Comparison of ENCODE assay signal across 9 cellular contexts in the genomic region with DNA sequence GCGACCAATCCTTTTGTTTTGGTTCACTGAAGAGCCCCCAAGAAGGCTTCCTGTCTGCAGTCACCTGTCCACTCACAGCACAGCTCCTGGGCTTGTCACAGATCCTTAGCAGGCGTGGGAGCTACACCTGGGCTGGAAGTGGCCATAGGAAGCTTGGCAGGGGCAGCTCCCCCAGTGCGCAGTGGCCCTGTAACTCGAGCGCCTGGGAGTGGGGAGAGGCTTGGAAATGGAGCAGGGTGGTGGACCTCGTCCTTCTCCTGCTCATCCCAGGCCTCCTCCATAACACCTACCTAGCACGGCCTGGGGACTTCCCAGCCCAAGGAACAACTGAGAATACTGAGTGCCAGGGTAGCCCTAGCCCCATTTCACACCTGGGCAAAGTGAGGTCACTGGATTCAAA. TPM values are rescaled to one million over a fixed set of nuclear protein-coding genes. Genes with fewer than 3 reads are reported as not detected.
"Had no signal": no experiment of that assay in that cellular context is flagged by ENCODE, and none has a peak within 500 bp of the region (broad histone marks: within the 10 kb centered on the region; RNA-seq: fewer than 3 reads in every experiment).

No MANE protein-coding gene starts in this region.

- H3K9ac ChIP-seq: parathyroid adenoma had no signal

- H3K27ac ChIP-seq: esophagus muscularis mucosa, parathyroid adenoma, thyroid gland had no signal

- FAIRE-seq: endometrium, small intestine had no signal

- H3K79me2 ChIP-seq: parathyroid adenoma had no signal

- H3K27me3 ChIP-seq: esophagus muscularis mucosa, thyroid gland had no signal

- H3K4me1 ChIP-seq: parathyroid adenoma, thyroid gland had no signal

- H2AFZ ChIP-seq: parathyroid adenoma had no signal

- DNase-seq: activated CD4-positive, alpha-beta T cell treated with anti-CD3 and anti-CD28 coated beads for 1 hour; activated naive CD8-positive, alpha-beta T cell treated with anti-CD3 and anti-CD28 coated beads, Interleukin-2, amount 10 ng/mL, durations not matched to agents 7 days and 5 days had no signal

- H3K36me3 ChIP-seq: esophagus muscularis mucosa, thyroid gland had no signal

- H3K4me3 ChIP-seq: esophagus muscularis mucosa, thyroid gland had no signal

- H3K9me3 ChIP-seq: esophagus muscularis mucosa, thyroid gland had no signal

RNA-seq across cellular contexts. Expression of a gene that starts 16.0 kb away (rescaled TPM):
- total RNA-seq: activated naive CD8-positive, alpha-beta T cell treated with anti-CD3 and anti-CD28 coated beads, Interleukin-2, amount 10 ng/mL, durations not matched to agents 7 days and 5 days; chondrocyte; esophagus muscularis mucosa; thyroid gland had no signal
- polyA plus RNA-seq: neural cell, small intestine had no signal

RNA-seq across cellular contexts. Expression of a gene that starts 19.3 kb away (rescaled TPM):
- total RNA-seq: chondrocyte, thyroid gland had no signal
- polyA plus RNA-seq: neural cell had no signal
